Comparison of ENCODE assay signal across 13 cellular contexts in genomic region chr11:19080579-19080993, GRCh38. TPM values are rescaled to one million over a fixed set of nuclear protein-coding genes. Genes with fewer than 3 reads are reported as not detected.
DNase-seq lines count a peak whose midpoint lies in the region; ATAC-seq lines count a peak whose summit lies in the region.
"Had no signal": no experiment of that assay in that cellular context is flagged by ENCODE, and none has a peak within 500 bp of the region (broad histone marks: within the 10 kb centered on the region; RNA-seq: fewer than 3 reads in every experiment).

No MANE protein-coding gene starts in this region.

- DNase-seq in AG20443 (ENCODE audit: low spot score) (peak; percentile 57), RPMI7951 (ENCODE audit: low read depth) (peak; percentile 91), fibroblast of gingiva (ENCODE audit: low read depth) (peak; percentile 25), myocyte (ENCODE audit: low read depth) (peak; percentile 74), GM19240 (ENCODE audit: insufficient read length, low spot score) (no peak)
- DNase-seq: activated B cell treated with CpG ODN at 0.5 μM for 24 hours, heart right ventricle, NCI-H1436 treated with DMSO at 0.1 percent for 48 hours, NCI-H526 treated with DMSO at 0.1 percent for 48 hours, spleen had no signal

- ATAC-seq in GM18858 (IDR thresholded peaks at IDR 0.05; ENCODE audit: unreplicated experiment) (no peak), HG03039 (IDR thresholded peaks at IDR 0.05; ENCODE audit: unreplicated experiment) (no peak), GM18870 (IDR thresholded peaks at IDR 0.05; ENCODE audit: unreplicated experiment) (no peak)

RNA-seq across cellular contexts. Expression of gene MRGPRX2, which starts 20.1 kb away (rescaled TPM):
- not detected in 2 replicates for total RNA-seq in RPMI7951 (2014; rRNA removed; shearing (Covaris generic))
- not detected in 2 replicates for total RNA-seq in myocyte
- polyA plus RNA-seq in myocyte (2012), result not detected
- total RNA-seq: activated B cell treated with CpG ODN at 0.5 μM for 24 hours, spleen had no signal
- polyA plus RNA-seq: heart right ventricle, spleen had no signal

RNA-seq across cellular contexts. Expression of gene ZDHHC13, which starts 36.4 kb away (rescaled TPM):
- 16.7 and 20.1 TPM in 2 replicates for total RNA-seq in RPMI7951 (2014; rRNA removed; shearing (Covaris generic))
- total RNA-seq in myocyte, result 4.1 and 6.2 TPM in 2 replicates
- polyA plus RNA-seq in myocyte (2012), result 3.1 TPM
